8 cellular contexts compared by ENCODE assay signal in genomic region chr11:19311306-19312030, GRCh38.
DNase-seq lines count a peak whose midpoint lies in the region; ATAC-seq and TF ChIP-seq lines count a peak whose summit lies in the region.

No MANE protein-coding gene starts in this region.

- H3K4me1 ChIP-seq in RWPE2 (ENCODE audit: insufficient read depth, poor library complexity, severe bottlenecking) = no peaks in the 10 kb centered on the region

- no peaks in the 10 kb centered on the region for H3K9me3 ChIP-seq in RWPE2 (ENCODE audit: severe bottlenecking)

- in situ Hi-C loops in Caki2 (cut with HindIII; ENCODE audit: low pct_unique_long_range_greater_than_20kb, low sequenced_read_pairs) (no loop called here), T47D (cut with HindIII; ENCODE audit: low pct_unique_long_range_greater_than_20kb, low sequenced_read_pairs) (no loop called here)

- H3K27me3 ChIP-seq in HL-60 (ENCODE audit: insufficient read depth, poor library complexity, severe bottlenecking) = no peaks in the 10 kb centered on the region
- no peaks in the 10 kb centered on the region for H3K27me3 ChIP-seq in RWPE2 (ENCODE audit: insufficient read depth, poor library complexity, severe bottlenecking)

- DNase-seq in Caki2 (ENCODE audit: low read depth) = peak; percentile 23
- DNase-seq in GM19240 (ENCODE audit: insufficient read length, low spot score) = peak; percentile 47
- peak in 1 of 2 experiments; percentile 35 for DNase-seq in HL-60 (ENCODE audit: low read depth in 1 of 2, low spot score in 1 of 2)
- DNase-seq in RWPE2 (ENCODE audit: low spot score) = no peak
- peak; percentile 4 to 44 for DNase-seq in T47D (ENCODE audit: low read depth in 1 of 2, low spot score in 1 of 2)
- peak; percentile 70 for DNase-seq in islet precursor cell
- DNase-seq in stimulated activated CD4-positive, alpha-beta T cell treated with anti-CD3 and anti-CD28 coated beads, Interleukin-1b, Interleukin-23, amount 100 ng/mL, for 24 hours (ENCODE audit: low read depth in 4 of 4, low spot score in 1 of 4) = peak; percentile 5 to 27 (median 13)
- DNase-seq in mesenteric fat pad (ENCODE audit: low spot score) = no peak

- H3K4me3 ChIP-seq in HL-60 (replicated peaks; ENCODE audit: insufficient read depth, low read length) (no peak overlapping the region), RWPE2 (ENCODE audit: severe bottlenecking) (no peak overlapping the region)

- no peak overlapping the region for H3K27ac ChIP-seq in HL-60 (replicated peaks)
- H3K27ac ChIP-seq in RWPE2 (ENCODE audit: poor library complexity, severe bottlenecking) = no peak overlapping the region

- peak; percentile 83 for ATAC-seq in RWPE2 (ENCODE audit: low read depth)

- TF ChIP-seq CTCF in HL-60 (IDR thresholded peaks at IDR 0.05; ENCODE audit: insufficient read depth, low read length) = peak; percentile 73
- TF ChIP-seq CTCF in RWPE2 (IDR thresholded peaks at IDR 0.05; ENCODE audit: poor library complexity, severe bottlenecking) = peak; percentile 85

- no peaks in the 10 kb centered on the region for H3K36me3 ChIP-seq in RWPE2 (ENCODE audit: low read depth)

Comparison
In these comparisons a context has a peak if more than half of its experiments do, and no peak if none do; other contexts are left out.
1. DNase-seq: peak in Caki2 (single experiment), GM19240 (single experiment), T47D (2 of 2), islet precursor cell (single experiment) and stimulated activated CD4-positive, alpha-beta T cell treated with anti-CD3 and anti-CD28 coated beads, Interleukin-1b, Interleukin-23, amount 100 ng/mL, for 24 hours (4 of 4); none in RWPE2 (single experiment) and mesenteric fat pad (single experiment).